ENCODE assay signal across 11 cellular contexts in genomic region chr3:177633671-177634207, GRCh38.
A peak's percentile ranks its signal among the peaks of the same experiment; 100 is the strongest.
DNase-seq lines count a peak whose midpoint lies in the region; ATAC-seq and TF ChIP-seq lines count a peak whose summit lies in the region.
"Had no signal": no experiment of that assay in that cellular context is flagged by ENCODE, and none has a peak within 500 bp of the region (broad histone marks: within the 10 kb centered on the region; RNA-seq: fewer than 3 reads in every experiment).

No MANE protein-coding gene starts in this region.

- peaks cover 14% of the 10 kb centered on the region for H3K4me1 ChIP-seq in skeletal muscle satellite cell (ENCODE audit: control insufficient read depth, insufficient read depth, low read length)
- no peaks in the 10 kb centered on the region for H3K4me1 ChIP-seq in ovary (ENCODE audit: insufficient read depth)
- H3K4me1 ChIP-seq: SJCRH30 had no signal

- H3K27ac ChIP-seq in ovary = no peak overlapping the region
- H3K27ac ChIP-seq in dorsolateral prefrontal cortex = no peak overlapping the region
- H3K27ac ChIP-seq: SJCRH30 had no signal

- H3K4me2 ChIP-seq in skeletal muscle satellite cell (ENCODE audit: low read length) = peak overlapping the region; percentile 18

- intact Hi-C loops in ovary (cut with DNase I) (no loop called here), dorsolateral prefrontal cortex (cut with DNase I) (no loop called here)

- no peaks in the 10 kb centered on the region for H3K27me3 ChIP-seq in skeletal muscle satellite cell (ENCODE audit: control insufficient read depth, insufficient read depth, low read length)
- H3K27me3 ChIP-seq in ovary = no peaks in the 10 kb centered on the region
- no peaks in the 10 kb centered on the region for H3K27me3 ChIP-seq in dorsolateral prefrontal cortex
- H3K27me3 ChIP-seq: SJCRH30 had no signal

- ATAC-seq in HG03520 (IDR thresholded peaks at IDR 0.05; ENCODE audit: unreplicated experiment) = no peak
- ATAC-seq: stimulated activated memory B cell treated with anti-CD40 and anti-IgM and Interleukin-4, amounts not matched to agents 10 μg/mL and 1 μg/mL and 100 μg/mL, for 72 hours had no signal

- H3K9ac ChIP-seq in skeletal muscle satellite cell (ENCODE audit: low read depth, low read length) = no peak overlapping the region

- TF ChIP-seq CTCF in foreskin fibroblast (IDR thresholded peaks at IDR 0.05; ENCODE audit: low read depth, low read length) (no peak), ovary (IDR thresholded peaks at IDR 0.05) (no peak), dorsolateral prefrontal cortex (IDR thresholded peaks at IDR 0.05 in 54 of 56, conservative IDR thresholded peaks at IDR 0.05 in 2 of 56; ENCODE audit: low read depth in 1 of 56, partially characterized antibody in 56 of 56) (no peak)

- no peak for TF ChIP-seq EP300 in ovary (IDR thresholded peaks at IDR 0.05)

- no peaks in the 10 kb centered on the region for H3K36me3 ChIP-seq in skeletal muscle satellite cell (ENCODE audit: insufficient read depth, low read length)
- no peaks in the 10 kb centered on the region for H3K36me3 ChIP-seq in ovary
- H3K36me3 ChIP-seq: SJCRH30 had no signal

- 41 to 48% (median 41%) methylated on average over 5 of the region's 5 CpGs for WGBS in ovary, 3 donors

- H3K4me3 ChIP-seq in foreskin fibroblast (ENCODE audit: low read depth in 1 of 2, low read length in 2 of 2) = no peak overlapping the region
- H3K4me3 ChIP-seq in skeletal muscle satellite cell (ENCODE audit: low read length) = no peak overlapping the region
- H3K4me3 ChIP-seq in ovary = no peak overlapping the region
- no peak overlapping the region for H3K4me3 ChIP-seq in dorsolateral prefrontal cortex
- H3K4me3 ChIP-seq: SJCRH30 had no signal

- DNase-seq in ELR (ENCODE audit: low read depth) (peak; percentile 35), amniotic epithelial cell (ENCODE audit: low read depth) (peak; percentile 93), foreskin fibroblast (peak; percentile 46 to 50), ovary (no peak), dorsolateral prefrontal cortex (no peak)
- DNase-seq: activated CD4-positive, alpha-beta memory T cell treated with anti-CD3 and anti-CD28 coated beads for 36 hours; MM.1S; SJCRH30 had no signal

- no peak for TF ChIP-seq POLR2A in ovary (IDR thresholded peaks at IDR 0.05)

- H3K9me3 ChIP-seq in skeletal muscle satellite cell (replicated peaks; ENCODE audit: low read length) (no peaks in the 10 kb centered on the region), ovary (no peaks in the 10 kb centered on the region)
- H3K9me3 ChIP-seq: SJCRH30 had no signal

Comparison
In these comparisons a context has a peak if more than half of its experiments do, and no peak if none do; other contexts are left out.
1. DNase-seq: peak in ELR (single experiment), amniotic epithelial cell (single experiment) and foreskin fibroblast (2 of 2); none in ovary (0 of 5) and dorsolateral prefrontal cortex (0 of 10).